In the genomic region with DNA sequence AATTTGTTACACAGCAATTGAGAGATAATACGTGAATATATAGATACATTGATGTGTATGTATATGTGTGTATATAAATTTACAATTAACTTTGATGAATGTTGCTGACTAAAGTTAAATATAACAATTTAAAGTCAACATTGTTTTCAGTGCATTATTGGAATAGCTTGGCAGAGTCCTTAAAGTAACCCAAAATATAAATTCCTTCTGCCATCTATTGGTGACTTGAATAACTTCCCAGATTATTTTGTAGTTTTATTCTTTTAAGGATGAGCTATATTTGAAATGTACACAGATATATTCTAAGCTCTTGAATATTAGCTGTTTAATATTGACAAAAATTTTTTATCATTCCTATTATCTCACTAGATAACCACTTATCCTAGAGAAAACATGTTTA, we compare ENCODE assay signal across 10 cellular contexts.
A peak's percentile ranks its signal among the peaks of the same experiment; 100 is the strongest.
DNase-seq lines count a peak whose midpoint lies in the region; ATAC-seq, FAIRE-seq and TF ChIP-seq lines count a peak whose summit lies in the region.
"Had no signal": no experiment of that assay in that cellular context is flagged by ENCODE, and none has a peak within 500 bp of the region (broad histone marks: within the 10 kb centered on the region; RNA-seq: fewer than 3 reads in every experiment).

No MANE protein-coding gene starts in this region.

- no peaks in the 10 kb centered on the region for H3K4me1 Mint-ChIP-seq in stimulated activated naive B cell treated with anti-CD40 and anti-IgM and Interleukin-4, amounts not matched to agents 10 μg/mL and 1 μg/mL and 100 μg/mL, for 72 hours

- H3K9me3 ChIP-seq in mesenchymal stem cell (ENCODE audit: control insufficient read depth, low read length) = no peaks in the 10 kb centered on the region
- no peaks in the 10 kb centered on the region for H3K9me3 ChIP-seq in SJCRH30 (replicated peaks)
- H3K9me3 ChIP-seq: sigmoid colon had no signal

- H3K9me3 Mint-ChIP-seq in stimulated activated naive B cell treated with anti-CD40 and anti-IgM and Interleukin-4, amounts not matched to agents 10 μg/mL and 1 μg/mL and 100 μg/mL, for 72 hours = peaks cover 2 to 3% of the 10 kb centered on the region in 2 donors

- no peak overlapping the region for H2BK15ac ChIP-seq in mesenchymal stem cell (ENCODE audit: low read depth, poor library complexity, severe bottlenecking)

- ATAC-seq in HG02642 (IDR thresholded peaks at IDR 0.05; ENCODE audit: poor library complexity, unreplicated experiment) = no peak
- no peak for ATAC-seq in stimulated activated naive B cell treated with anti-CD40 and anti-IgM and Interleukin-4, amounts not matched to agents 10 μg/mL and 1 μg/mL and 100 μg/mL, for 72 hours (replicated peaks)

- no peaks in the 10 kb centered on the region for H3K27me3 Mint-ChIP-seq in stimulated activated naive B cell treated with anti-CD40 and anti-IgM and Interleukin-4, amounts not matched to agents 10 μg/mL and 1 μg/mL and 100 μg/mL, for 72 hours

- no peak overlapping the region for H3K14ac ChIP-seq in mesenchymal stem cell (ENCODE audit: low read length in 2 of 2)

- no peak overlapping the region for H3K18ac ChIP-seq in mesenchymal stem cell (ENCODE audit: low read depth in 1 of 2, low read length in 2 of 2)

- H2BK120ac ChIP-seq in mesenchymal stem cell (ENCODE audit: low read depth, low read length) = no peak overlapping the region

- no peak overlapping the region for H2AFZ ChIP-seq in mesenchymal stem cell (ENCODE audit: low read depth, low read length)

- peak; percentile 80 for FAIRE-seq in G401.6 (lab: Jason Lieb, UNC)

- H2BK5ac ChIP-seq in mesenchymal stem cell (ENCODE audit: low read depth, low read length, poor library complexity, severe bottlenecking) = no peak overlapping the region

- H3K27ac Mint-ChIP-seq in stimulated activated naive B cell treated with anti-CD40 and anti-IgM and Interleukin-4, amounts not matched to agents 10 μg/mL and 1 μg/mL and 100 μg/mL, for 72 hours = no peak overlapping the region

- H3K27ac ChIP-seq in VCaP (no peak overlapping the region), mesenchymal stem cell (ENCODE audit: low read length, poor library complexity, severe bottlenecking) (no peak overlapping the region), SJCRH30 (no peak overlapping the region)
- H3K27ac ChIP-seq: sigmoid colon had no signal

- no peaks in the 10 kb centered on the region for H3K4me1 ChIP-seq in mesenchymal stem cell (ENCODE audit: control insufficient read depth, insufficient read depth, low read depth, low read length)
- H3K4me1 ChIP-seq in SJCRH30 = no peaks in the 10 kb centered on the region
- H3K4me1 ChIP-seq: sigmoid colon had no signal

- H3K4me3 ChIP-seq in mesenchymal stem cell (ENCODE audit: insufficient read depth in 1 of 2, low read depth in 1 of 2, low read length in 2 of 2) = no peak overlapping the region
- H3K4me3 ChIP-seq in SJCRH30 = no peak overlapping the region
- H3K4me3 ChIP-seq: sigmoid colon had no signal

- H3K4me3 Mint-ChIP-seq in stimulated activated naive B cell treated with anti-CD40 and anti-IgM and Interleukin-4, amounts not matched to agents 10 μg/mL and 1 μg/mL and 100 μg/mL, for 72 hours = no peak overlapping the region

- peak; percentile 48 for TF ChIP-seq CTCF in VCaP (conservative IDR thresholded peaks at IDR 0.05)

- H3K23ac ChIP-seq in mesenchymal stem cell (ENCODE audit: low read length in 2 of 2) = no peak overlapping the region

- 100% methylated on average over 1 of the region's 1 CpG for WGBS in mesenchymal stem cell

- no peak overlapping the region for H3K4ac ChIP-seq in mesenchymal stem cell (ENCODE audit: low read depth in 1 of 2, low read length in 2 of 2)

- no peak overlapping the region for H4K8ac ChIP-seq in mesenchymal stem cell (ENCODE audit: low read length)

- no peak overlapping the region for H3K9ac ChIP-seq in mesenchymal stem cell (ENCODE audit: low read length)

- H4K91ac ChIP-seq in mesenchymal stem cell (ENCODE audit: low read length) = no peak overlapping the region

- H2BK12ac ChIP-seq in mesenchymal stem cell (ENCODE audit: low read length in 2 of 2) = no peak overlapping the region

- H3K27me3 ChIP-seq in mesenchymal stem cell (ENCODE audit: control insufficient read depth in 1 of 2, insufficient read depth in 1 of 2, low read length in 2 of 2) = no peaks in the 10 kb centered on the region
- no peaks in the 10 kb centered on the region for H3K27me3 ChIP-seq in SJCRH30
- H3K27me3 ChIP-seq: sigmoid colon had no signal

- no peak overlapping the region for H2AK5ac ChIP-seq in mesenchymal stem cell (ENCODE audit: low read length, severe bottlenecking)

- no peaks in the 10 kb centered on the region for H3K79me1 ChIP-seq in mesenchymal stem cell (replicated peaks; ENCODE audit: low read length, poor library complexity, severe bottlenecking)

- H3K36me3 Mint-ChIP-seq in stimulated activated naive B cell treated with anti-CD40 and anti-IgM and Interleukin-4, amounts not matched to agents 10 μg/mL and 1 μg/mL and 100 μg/mL, for 72 hours = no peaks in the 10 kb centered on the region

- DNase-seq in LoVo (ENCODE audit: low spot score) = peak; percentile 11
- peak; percentile 11 for DNase-seq in mesenchymal stem cell
- DNase-seq in nucleus accumbens (lab: John Stamatoyannopoulos, UW) = no peak
- no peak for DNase-seq in SJCRH30
- no peak for DNase-seq in stimulated activated naive B cell treated with anti-CD40 and anti-IgM and Interleukin-4, amounts not matched to agents 10 μg/mL and 1 μg/mL and 100 μg/mL, for 72 hours
- DNase-seq: DMS79 treated with DMSO at 0.1 percent for 48 hours, sigmoid colon had no signal

- no peak overlapping the region for H3K4me2 ChIP-seq in mesenchymal stem cell (ENCODE audit: low read length, poor library complexity, severe bottlenecking)

- H3K36me3 ChIP-seq in mesenchymal stem cell (ENCODE audit: control insufficient read depth in 1 of 2, insufficient read depth in 2 of 2, low read depth in 1 of 2, low read length in 2 of 2) (no peaks in the 10 kb centered on the region), SJCRH30 (no peaks in the 10 kb centered on the region)
- H3K36me3 ChIP-seq: sigmoid colon had no signal

Comparison
In these comparisons a context has a peak if more than half of its experiments do, and no peak if none do; other contexts are left out.
1. DNase-seq: peak in LoVo (single experiment) and mesenchymal stem cell (single experiment); none in nucleus accumbens (0 of 56), SJCRH30 (0 of 2) and stimulated activated naive B cell treated with anti-CD40 and anti-IgM and Interleukin-4, amounts not matched to agents 10 μg/mL and 1 μg/mL and 100 μg/mL, for 72 hours (single experiment).